ENCODE assay signal across 8 cellular contexts in genomic region chr13:30307194-30307965, GRCh38. TPM values are rescaled to one million over a fixed set of nuclear protein-coding genes. Genes with fewer than 3 reads are reported as not detected.
DNase-seq lines count a peak whose midpoint lies in the region; ATAC-seq and TF ChIP-seq lines count a peak whose summit lies in the region.

TSS of gene KATNAL1 (minus strand) at chr13:30307551. CDS start at chr13:30283777, 23,774 bp downstream.

- H3K36me3 Mint-ChIP-seq in activated naive CD8-positive, alpha-beta T cell treated with anti-CD3 and anti-CD28 coated beads, Interleukin-2, amount 10 ng/mL, durations not matched to agents 7 days and 5 days, result no peaks in the 10 kb centered on the region

- ATAC-seq in activated naive CD8-positive, alpha-beta T cell treated with anti-CD3 and anti-CD28 coated beads, Interleukin-2, amount 10 ng/mL, durations not matched to agents 7 days and 5 days (ENCODE audit: low read depth), result peak; percentile 60
- ATAC-seq in heart left ventricle (peak; percentile 65 to 93 (median 88)), upper lobe of left lung (ENCODE audit: low FRiP score in 2 of 2) (peak; percentile 87 to 93)

- TF ChIP-seq POLR2A in heart left ventricle (IDR thresholded peaks at IDR 0.05) (peak in 1 of 2 donors; percentile 66), upper lobe of left lung (IDR thresholded peaks at IDR 0.05) (peak in 2 of 4 donors; percentile 40 to 55)

- H3K9ac ChIP-seq in SU-DHL-6 (ENCODE audit: low read length), result peak within 1 kb of the TSS; percentile 96

- POLR2A ChIA-PET in HEK293T (lab: Yijun Ruan, JAX), result interaction anchor here (0.6 to 2.1 kb wide), 11 partner anchors 11 to 584 kb away, joined by 3 to 8 read pairs (median 3); partner anchors contain the start of gene HMGB1
- POLR2A ChIA-PET in activated naive CD8-positive, alpha-beta T cell treated with anti-CD3 and anti-CD28 coated beads, Interleukin-2, amount 10 ng/mL, durations not matched to agents 7 days and 5 days (lab: Charles Lee), result interaction anchor here (0.6 to 2.3 kb wide), 20 partner anchors 13 to 310 kb away, joined by 3 to 28 read pairs (median 4); partner anchors contain the start of genes HMGB1, UBE2L5 and USPL1

- H3K27ac ChIP-seq in SU-DHL-6 (ENCODE audit: low read depth, low read length) (peak within 1 kb of the TSS; percentile 75), heart left ventricle (peak within 1 kb of the TSS; percentile 87 to 98 (median 96)), upper lobe of left lung (peak within 1 kb of the TSS; percentile 80 to 95 (median 89))

- H3K4me3 ChIP-seq in SU-DHL-6 (ENCODE audit: insufficient read depth, low read length, poor library complexity, severe bottlenecking) (peak within 1 kb of the TSS; percentile 97), heart left ventricle (peak within 1 kb of the TSS; percentile 80 to 100 (median 96)), upper lobe of left lung (peak within 1 kb of the TSS; percentile 62 to 91 (median 82))

- peak; percentile 81 for DNase-seq in GM10266 (ENCODE audit: extremely low spot score)
- DNase-seq in HEK293T (ENCODE audit: extremely low spot score), result peak; percentile 75
- DNase-seq in MV-4-11 (lab: John Stamatoyannopoulos, UW), result peak; percentile 52
- DNase-seq in activated naive CD8-positive, alpha-beta T cell treated with anti-CD3 and anti-CD28 coated beads, Interleukin-2, amount 10 ng/mL, durations not matched to agents 7 days and 5 days, result peak; percentile 81
- peak; percentile 85 to 89 (median 88) for DNase-seq in heart left ventricle
- DNase-seq in posterior cingulate gyrus, result peak; percentile 74 to 98 (median 88)
- peak; percentile 83 to 95 for DNase-seq in upper lobe of left lung

- peak within 1 kb of the TSS; percentile 82 for H3K4me3 Mint-ChIP-seq in activated naive CD8-positive, alpha-beta T cell treated with anti-CD3 and anti-CD28 coated beads, Interleukin-2, amount 10 ng/mL, durations not matched to agents 7 days and 5 days

- TF ChIP-seq CTCF in GM10266 (IDR thresholded peaks at IDR 0.05; ENCODE audit: control insufficient read depth, insufficient read depth, low read depth, missing control alignments) (no peak), SU-DHL-6 (IDR thresholded peaks at IDR 0.05; ENCODE audit: insufficient read depth, low read length, poor library complexity, severe bottlenecking) (no peak), heart left ventricle (IDR thresholded peaks at IDR 0.05) (no peak), upper lobe of left lung (IDR thresholded peaks at IDR 0.05) (no peak)

- H3K9me3 Mint-ChIP-seq in activated naive CD8-positive, alpha-beta T cell treated with anti-CD3 and anti-CD28 coated beads, Interleukin-2, amount 10 ng/mL, durations not matched to agents 7 days and 5 days, result no peaks in the 10 kb centered on the region

- CTCF ChIA-PET in HEK293T (lab: Yijun Ruan, JAX), result no interaction called here

- peak within 1 kb of the TSS; percentile 72 for H3K4me2 ChIP-seq in SU-DHL-6 (ENCODE audit: low read depth, low read length, poor library complexity, severe bottlenecking)

- peak within 1 kb of the TSS; percentile 83 for H2AFZ ChIP-seq in SU-DHL-6 (ENCODE audit: low read depth, low read length, severe bottlenecking)

- H3K9me2 ChIP-seq in SU-DHL-6 (replicated peaks; ENCODE audit: insufficient read depth, low read length), result no peaks in the 10 kb centered on the region

- intact Hi-C loops in heart left ventricle (cut with DNase I), result loop anchor here in 4 of 10 donors (1.0 to 10.0 kb wide), 7 partner anchors 33 to 309 kb away; partner anchors contain the start of genes UBE2L5 (in 2 of the 4), USPL1 (in 2 of the 4) and HMGB1 (in 1 of the 4)
- intact Hi-C loops in posterior cingulate gyrus (cut with DNase I), result loop anchor here (5.0 kb wide), 1 partner anchor 160 kb away; the partner anchor contains the start of gene HMGB1

- H3K4me1 ChIP-seq in heart left ventricle, result peaks cover 3 to 52% (median 30%) of the 10 kb centered on the region in 12 donors
- peaks cover 13 to 38% (median 22%) of the 10 kb centered on the region in 4 donors for H3K4me1 ChIP-seq in upper lobe of left lung

- H4K20me1 ChIP-seq in SU-DHL-6 (ENCODE audit: low read depth, low read length), result no peaks in the 10 kb centered on the region

- H3K27me3 ChIP-seq in SU-DHL-6 (ENCODE audit: low read length), result no peaks in the 10 kb centered on the region
- H3K27me3 ChIP-seq in heart left ventricle, result no peaks in the 10 kb centered on the region
- H3K27me3 ChIP-seq in upper lobe of left lung, result no peaks in the 10 kb centered on the region

- H3K9me3 ChIP-seq in SU-DHL-6 (ENCODE audit: insufficient read depth, low read length) (no peaks in the 10 kb centered on the region), heart left ventricle (no peaks in the 10 kb centered on the region), upper lobe of left lung (no peaks in the 10 kb centered on the region)

- no peak for TF ChIP-seq EP300 in upper lobe of left lung (IDR thresholded peaks at IDR 0.05)

- peak within 1 kb of the TSS; percentile 86 for H3K27ac Mint-ChIP-seq in activated naive CD8-positive, alpha-beta T cell treated with anti-CD3 and anti-CD28 coated beads, Interleukin-2, amount 10 ng/mL, durations not matched to agents 7 days and 5 days

- peaks cover 23% of the 10 kb centered on the region for H3F3A ChIP-seq in SU-DHL-6 (ENCODE audit: insufficient read depth)

- WGBS in heart left ventricle, 4 donors, result 0 to 1% (median 1%) methylated on average over 30 to 71 of the region's 71 CpGs
- WGBS in upper lobe of left lung, 2 donors, result 0 to 1% methylated on average over 22 to 37 of the region's 71 CpGs

- H3K27me3 Mint-ChIP-seq in activated naive CD8-positive, alpha-beta T cell treated with anti-CD3 and anti-CD28 coated beads, Interleukin-2, amount 10 ng/mL, durations not matched to agents 7 days and 5 days, result no peaks in the 10 kb centered on the region

- peaks cover 39% of the 10 kb centered on the region for H3K79me2 ChIP-seq in SU-DHL-6 (ENCODE audit: insufficient read depth, low read length)

- peaks cover 36% of the 10 kb centered on the region for H3K4me1 Mint-ChIP-seq in activated naive CD8-positive, alpha-beta T cell treated with anti-CD3 and anti-CD28 coated beads, Interleukin-2, amount 10 ng/mL, durations not matched to agents 7 days and 5 days

- no peaks in the 10 kb centered on the region for H3K36me3 ChIP-seq in SU-DHL-6 (ENCODE audit: low read length)
- H3K36me3 ChIP-seq in heart left ventricle, result no peaks in the 10 kb centered on the region
- H3K36me3 ChIP-seq in upper lobe of left lung, result no peaks in the 10 kb centered on the region

TF ChIP-seq in HEK293T, 16 proteins besides CTCF, POLR2A, EP300 and RAD21:
- TF ChIP-seq L3MBTL2 (conservative IDR thresholded peaks at IDR 0.05), result peak; percentile 94
- TF ChIP-seq SUZ12 (IDR thresholded peaks at IDR 0.05), result no peak
- TF ChIP-seq ELF4 (IDR thresholded peaks at IDR 0.05), result no peak
TF ChIP-seq in HEK293T: peak in this region for 1.

RNA-seq across cellular contexts. Expression of gene KATNAL1, which starts in this region (rescaled TPM):
- 10 to 100 TPM; 19.4 to 20.7 TPM for total RNA-seq in activated naive CD8-positive, alpha-beta T cell treated with anti-CD3 and anti-CD28 coated beads, Interleukin-2, amount 10 ng/mL, durations not matched to agents 7 days and 5 days
- total RNA-seq in heart left ventricle (10 to 100 TPM; 23.3 to 55.3 (median 52.2) TPM), upper lobe of left lung (10 to 100 TPM in 5 of 6 donors, 1 to 10 TPM in 1; 5.7 to 35.5 (median 13.9) TPM)
- polyA plus RNA-seq in heart left ventricle, result 10 to 100 TPM in 1 of 2 donors, 1 to 10 TPM in 1; 4.6 to 15.7 TPM

Comparison
In these comparisons a context has a peak if more than half of its experiments do, and no peak if none do; other contexts are left out.
1. Peak in every context shown above with its lines: DNase-seq, ATAC-seq, H3K4me3 ChIP-seq and H3K27ac ChIP-seq.